31 cellular contexts compared by ENCODE assay signal in the genomic region with DNA sequence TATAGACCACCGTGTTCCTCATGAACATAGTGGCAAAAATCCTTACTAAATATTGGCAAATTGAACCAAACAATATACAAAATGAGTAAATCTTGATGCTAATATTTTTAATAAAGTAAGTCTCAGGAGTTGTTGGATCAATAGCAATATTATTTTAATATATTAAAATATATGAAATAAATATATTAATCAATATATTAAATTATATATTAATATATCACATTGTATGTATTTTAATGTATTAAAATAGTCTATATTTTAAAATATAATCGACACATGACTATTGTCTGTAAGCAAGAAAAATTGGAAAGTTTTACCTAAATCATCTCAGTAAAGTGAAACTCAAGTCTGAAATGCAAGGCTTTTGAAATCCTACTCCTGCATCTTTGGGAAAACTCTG.
"Had no signal": no experiment of that assay in that cellular context is flagged by ENCODE, and none has a peak within 500 bp of the region (broad histone marks: within the 10 kb centered on the region; RNA-seq: fewer than 3 reads in every experiment).

No MANE protein-coding gene starts in this region.

- H3K36me3 Mint-ChIP-seq: natural killer cell; neural progenitor cell; stimulated activated memory B cell treated with anti-CD40 and anti-IgM and Interleukin-4, amounts not matched to agents 10 μg/mL and 1 μg/mL and 100 μg/mL, for 72 hours; type B pancreatic cell had no signal

- H3K27ac Mint-ChIP-seq: natural killer cell; nephron; neural progenitor cell; progenitor cell of endocrine pancreas; stimulated activated memory B cell treated with anti-CD40 and anti-IgM and Interleukin-4, amounts not matched to agents 10 μg/mL and 1 μg/mL and 100 μg/mL, for 72 hours; stimulated activated naive CD8-positive, alpha-beta T cell treated with anti-CD3 and anti-CD28 coated beads, Interleukin-15, amount 100 ng/mL, for 72 hours; type B pancreatic cell had no signal

- H3K27me3 Mint-ChIP-seq: progenitor cell of endocrine pancreas; stimulated activated memory B cell treated with anti-CD40 and anti-IgM and Interleukin-4, amounts not matched to agents 10 μg/mL and 1 μg/mL and 100 μg/mL, for 72 hours; stimulated activated naive CD8-positive, alpha-beta T cell treated with anti-CD3 and anti-CD28 coated beads, Interleukin-15, amount 100 ng/mL, for 72 hours; type B pancreatic cell had no signal

- H3K4me3 Mint-ChIP-seq: natural killer cell; nephron; neural progenitor cell; stimulated activated memory B cell treated with anti-CD40 and anti-IgM and Interleukin-4, amounts not matched to agents 10 μg/mL and 1 μg/mL and 100 μg/mL, for 72 hours; stimulated activated naive CD8-positive, alpha-beta T cell treated with anti-CD3 and anti-CD28 coated beads, Interleukin-15, amount 100 ng/mL, for 72 hours; type B pancreatic cell had no signal

- H3K4me1 Mint-ChIP-seq: natural killer cell; nephron; neural progenitor cell; stimulated activated memory B cell treated with anti-CD40 and anti-IgM and Interleukin-4, amounts not matched to agents 10 μg/mL and 1 μg/mL and 100 μg/mL, for 72 hours; stimulated activated naive CD8-positive, alpha-beta T cell treated with anti-CD3 and anti-CD28 coated beads, Interleukin-15, amount 100 ng/mL, for 72 hours had no signal

- H3K27ac ChIP-seq: neural progenitor cell, ovary, parathyroid adenoma, psoas muscle, right lobe of liver, sigmoid colon, spleen, suprapubic skin, testis, tibial artery, transverse colon, upper lobe of right lung, uterus had no signal

- H3K4me3 ChIP-seq: neural progenitor cell, ovary, psoas muscle, right lobe of liver, sigmoid colon, smooth muscle cell, spleen, suprapubic skin, testis, tibial artery, transverse colon, upper lobe of right lung, uterus had no signal

- H3K36me3 ChIP-seq: neural progenitor cell, ovary, right lobe of liver, sigmoid colon, spleen, suprapubic skin, tibial artery, transverse colon, upper lobe of right lung, uterus had no signal

- H3K27me3 ChIP-seq: neural progenitor cell, ovary, right lobe of liver, sigmoid colon, spleen, suprapubic skin, testis, tibial artery, transverse colon, upper lobe of right lung, uterus had no signal

- H3K9me3 ChIP-seq: ovary, right lobe of liver, suprapubic skin, testis had no signal

- H3K9me3 Mint-ChIP-seq: natural killer cell had no signal

- ATAC-seq: natural killer cell; psoas muscle; right cardiac atrium; right lobe of liver; stimulated activated memory B cell treated with anti-CD40 and anti-IgM and Interleukin-4, amounts not matched to agents 10 μg/mL and 1 μg/mL and 100 μg/mL, for 72 hours; stimulated activated naive CD8-positive, alpha-beta T cell treated with anti-CD3 and anti-CD28 coated beads, Interleukin-15, amount 100 ng/mL, for 72 hours; stimulated activated naive CD8-positive, alpha-beta T cell treated with anti-CD3 and anti-CD28 coated beads, Interleukin-15, Interleukin-2, amounts not matched to agents 100 U/mL and 50 U/mL, for 24 hours; upper lobe of right lung had no signal

- DNase-seq: natural killer cell; occipital lobe; ovary; posterior cingulate gyrus; psoas muscle; right cardiac atrium; right lobe of liver; sigmoid colon; spleen; stimulated activated CD4-positive, alpha-beta T cell treated with anti-CD3 and anti-CD28 coated beads, Interleukin-12 subunit alpha, Interleukin-12 subunit beta, amount 100 ng/mL, for 4 hours; stimulated activated CD4-positive, alpha-beta T cell treated with anti-CD3 and anti-CD28 coated beads, Interleukin-1b, Interleukin-23, amount 100 ng/mL, for 48 hours; stimulated activated CD4-positive, alpha-beta T cell treated with anti-CD3 and anti-CD28 coated beads, Interleukin-4, amount 100 ng/mL, for 1 hour; stimulated activated CD4-positive, alpha-beta T cell treated with anti-CD3 and anti-CD28 coated beads, Interleukin-4, amount 100 ng/mL, for 4 hours; stimulated activated CD8-positive, alpha-beta memory T cell treated with anti-CD3 and anti-CD28 coated beads, Interleukin-4, amount 100 ng/mL, for 48 hours; stimulated activated naive CD4-positive, alpha-beta T cell; stimulated activated naive CD8-positive, alpha-beta T cell treated with anti-CD3 and anti-CD28 coated beads, Interleukin-15, amount 100 ng/mL, for 72 hours; stimulated activated naive CD8-positive, alpha-beta T cell treated with anti-CD3 and anti-CD28 coated beads, Interleukin-15, Interleukin-2, amounts not matched to agents 100 U/mL and 50 U/mL, for 24 hours; substantia nigra; testis; tibial artery; transverse colon; upper lobe of right lung; uterus had no signal

- H3K4me1 ChIP-seq: neural progenitor cell, parathyroid adenoma, psoas muscle, right lobe of liver, sigmoid colon, spleen, suprapubic skin, testis, tibial artery, transverse colon, upper lobe of right lung, uterus had no signal
